ENCODE assay signal across 8 cellular contexts in genomic region chr4:168585168-168586091, GRCh38.
DNase-seq lines count a peak whose midpoint lies in the region; ATAC-seq and TF ChIP-seq lines count a peak whose summit lies in the region.

No MANE protein-coding gene starts in this region.

- no peaks in the 10 kb centered on the region for H3K27me3 ChIP-seq in foreskin keratinocyte
- H3K27me3 ChIP-seq in osteoblast (ENCODE audit: insufficient read depth, low read length): no peaks in the 10 kb centered on the region

- in situ Hi-C loops in GM13977 (cut with MboI; ENCODE audit: low pct_unique_long_range_greater_than_20kb, low sequenced_read_pairs, unreplicated experiment): loop anchor here (25.0 kb wide), 1 partner anchor 327 kb away; no protein-coding TSS in a partner anchor

- H3K4me1 ChIP-seq in foreskin keratinocyte (peaks cover 49% of the 10 kb centered on the region), osteoblast (ENCODE audit: insufficient read depth, low read length) (peaks cover 61% of the 10 kb centered on the region)

- H3K4me2 ChIP-seq in osteoblast (ENCODE audit: insufficient read depth, low read length): peak overlapping the region; percentile 14

- H3K27ac ChIP-seq in foreskin keratinocyte (peak overlapping the region; percentile 99), osteoblast (ENCODE audit: low read depth, low read length) (peak overlapping the region; percentile 93)

- ATAC-seq in HG02798 (IDR thresholded peaks at IDR 0.05; ENCODE audit: poor library complexity, unreplicated experiment): peak; percentile 85
- ATAC-seq in foreskin keratinocyte: peak; percentile 37

- no peaks in the 10 kb centered on the region for H3K36me3 ChIP-seq in osteoblast (ENCODE audit: insufficient read depth, low read length)

- no peak overlapping the region for H3K4me3 ChIP-seq in AG04449 (ENCODE audit: low read depth, low read length)
- H3K4me3 ChIP-seq in osteoblast (ENCODE audit: insufficient read depth, low read length): no peak overlapping the region

- DNase-seq in AG04449 (ENCODE audit: low read depth, low spot score) (no peak), GM13977 (ENCODE audit: low spot score) (peak; percentile 17), NCI-H128 (lab: John Stamatoyannopoulos, UW; ENCODE audit: unreplicated experiment) (peak; percentile 3), foreskin keratinocyte (no peak), osteoblast (ENCODE audit: insufficient read length, low spot score, missing footprints) (no peak), GDM1 (lab: John Stamatoyannopoulos, UW) (no peak)
- peak; percentile 37 to 46 for DNase-seq in activated CD4-positive, alpha-beta T cell treated with anti-CD3 and anti-CD28 coated beads, Interleukin-2, amount 50 U/mL, for 48 hours

- CTCF ChIA-PET in AG04449 (lab: Yijun Ruan, JAX): interaction anchor here (0.6 to 3.4 kb wide), 57 partner anchors 9 to 451 kb away, joined by 3 to 39 read pairs (median 3); no protein-coding TSS in a partner anchor

- H3K9me3 ChIP-seq in osteoblast (ENCODE audit: low read depth, low read length): no peaks in the 10 kb centered on the region

- H3K79me2 ChIP-seq in osteoblast (ENCODE audit: insufficient read depth, low read length): no peaks in the 10 kb centered on the region

- POLR2A ChIA-PET in AG04449 (lab: Yijun Ruan, JAX): interaction anchor here (0.6 to 1.1 kb wide), 3 partner anchors 26 to 247 kb away, joined by 3 to 5 read pairs (median 4); no protein-coding TSS in a partner anchor

- H2AFZ ChIP-seq in osteoblast (ENCODE audit: low read length): no peak overlapping the region

- H4K20me1 ChIP-seq in osteoblast (ENCODE audit: insufficient read depth, low read length): no peaks in the 10 kb centered on the region

- TF ChIP-seq CTCF in AG04449 (IDR thresholded peaks at IDR 0.05; ENCODE audit: insufficient read depth, low read length, missing control alignments) (peak; percentile 79), GM13977 (IDR thresholded peaks at IDR 0.05; ENCODE audit: extremely low read depth, insufficient read depth, missing control alignments) (peak; percentile 57), foreskin keratinocyte (conservative IDR thresholded peaks at IDR 0.05) (peak; percentile 89), osteoblast (IDR thresholded peaks at IDR 0.05; ENCODE audit: extremely low read depth, low read depth, low read length) (peak; percentile 88)

Comparison
In these comparisons a context has a peak if more than half of its experiments do, and no peak if none do; other contexts are left out.
1. DNase-seq: peak in GM13977 (single experiment), NCI-H128 (single experiment) and activated CD4-positive, alpha-beta T cell treated with anti-CD3 and anti-CD28 coated beads, Interleukin-2, amount 50 U/mL, for 48 hours (2 of 2); none in AG04449 (single experiment), foreskin keratinocyte (0 of 2), osteoblast (single experiment) and GDM1 (single experiment).
2. Peak in every context shown above with its lines, with median percentiles within 50 percentile points of each other: CTCF ChIP-seq.